Comparison of ENCODE assay signal across 13 cellular contexts in genomic region chr1:244154882-244155531, GRCh38.
DNase-seq lines count a peak whose midpoint lies in the region; ATAC-seq and TF ChIP-seq lines count a peak whose summit lies in the region.
"Had no signal": no experiment of that assay in that cellular context is flagged by ENCODE, and none has a peak within 500 bp of the region (broad histone marks: within the 10 kb centered on the region; RNA-seq: fewer than 3 reads in every experiment).

No MANE protein-coding gene starts in this region.

- peaks cover 28% of the 10 kb centered on the region for H3K4me1 Mint-ChIP-seq in nephron
- H3K4me1 Mint-ChIP-seq in stimulated activated naive B cell treated with anti-CD40 and anti-IgM and Interleukin-4, amounts not matched to agents 10 μg/mL and 1 μg/mL and 100 μg/mL, for 72 hours, result peaks cover 7 to 21% of the 10 kb centered on the region in 2 donors

- H3K4me3 ChIP-seq in MG63 (no peak overlapping the region), ectodermal cell (ENCODE audit: insufficient read depth, low read depth, low read length) (no peak overlapping the region)
- H3K4me3 ChIP-seq: Peyer's patch had no signal

- H3K27ac ChIP-seq in ectodermal cell (ENCODE audit: insufficient read depth, low read depth, low read length, poor library complexity, severe bottlenecking), result peak overlapping the region; percentile 0
- H3K27ac ChIP-seq: foreskin keratinocyte, Peyer's patch had no signal

- no peaks in the 10 kb centered on the region for H3K9me3 Mint-ChIP-seq in nephron
- H3K9me3 Mint-ChIP-seq in stimulated activated naive B cell treated with anti-CD40 and anti-IgM and Interleukin-4, amounts not matched to agents 10 μg/mL and 1 μg/mL and 100 μg/mL, for 72 hours, result no peaks in the 10 kb centered on the region

- H3K4me1 ChIP-seq in ectodermal cell (ENCODE audit: control insufficient read depth, insufficient read depth, low read length), result peaks cover 4% of the 10 kb centered on the region
- H3K4me1 ChIP-seq: foreskin keratinocyte, Peyer's patch had no signal

- no peaks in the 10 kb centered on the region for H3K36me3 ChIP-seq in MG63
- no peaks in the 10 kb centered on the region for H3K36me3 ChIP-seq in ectodermal cell (ENCODE audit: control insufficient read depth, insufficient read depth, low read length)
- H3K36me3 ChIP-seq: Peyer's patch had no signal

- 67 to 73% methylated on average over 21 of the region's 21 CpGs for WGBS in ectodermal cell, 2 experiments

- no peaks in the 10 kb centered on the region for H3K27me3 Mint-ChIP-seq in nephron (ENCODE audit: low read depth)
- H3K27me3 Mint-ChIP-seq in stimulated activated naive B cell treated with anti-CD40 and anti-IgM and Interleukin-4, amounts not matched to agents 10 μg/mL and 1 μg/mL and 100 μg/mL, for 72 hours, result no peaks in the 10 kb centered on the region

- peak overlapping the region in 1 of 3 experiments; percentile 5 for H3K4me3 Mint-ChIP-seq in nephron
- no peak overlapping the region for H3K4me3 Mint-ChIP-seq in stimulated activated naive B cell treated with anti-CD40 and anti-IgM and Interleukin-4, amounts not matched to agents 10 μg/mL and 1 μg/mL and 100 μg/mL, for 72 hours

- no peak for TF ChIP-seq POLR2A in erythroblast (IDR thresholded peaks at IDR 0.05; ENCODE audit: low read length)

- TF ChIP-seq CTCF in nephron (IDR thresholded peaks at IDR 0.05; ENCODE audit: unreplicated experiment in 3 of 3), result no peak

- no peaks in the 10 kb centered on the region for H3K9me3 ChIP-seq in MG63
- H3K9me3 ChIP-seq in ectodermal cell (ENCODE audit: control insufficient read depth, low read length), result no peaks in the 10 kb centered on the region
- H3K9me3 ChIP-seq: Peyer's patch had no signal

- no peaks in the 10 kb centered on the region for H3K36me3 Mint-ChIP-seq in nephron (ENCODE audit: low read depth)
- H3K36me3 Mint-ChIP-seq in stimulated activated naive B cell treated with anti-CD40 and anti-IgM and Interleukin-4, amounts not matched to agents 10 μg/mL and 1 μg/mL and 100 μg/mL, for 72 hours, result no peaks in the 10 kb centered on the region

- ATAC-seq in stimulated activated naive B cell treated with anti-CD40 and anti-IgM and Interleukin-4, amounts not matched to agents 10 μg/mL and 1 μg/mL and 100 μg/mL, for 72 hours (replicated peaks), result no peak
- ATAC-seq: foreskin keratinocyte had no signal

- H3K27me3 ChIP-seq in MG63 (no peaks in the 10 kb centered on the region), ectodermal cell (ENCODE audit: control insufficient read depth, insufficient read depth, low read length, poor library complexity, severe bottlenecking) (no peaks in the 10 kb centered on the region)
- H3K27me3 ChIP-seq: foreskin keratinocyte, Peyer's patch had no signal

- DNase-seq in A172 (ENCODE audit: low spot score) (peak; percentile 38), MG63 (peak; percentile 83), erythroblast (lab: John Stamatoyannopoulos, UW) (no peak), SW 1271 (lab: John Stamatoyannopoulos, UW) (no peak), NCI-H1436 (lab: John Stamatoyannopoulos, UW) (no peak)
- DNase-seq in stimulated activated naive B cell treated with anti-CD40 and anti-IgM and Interleukin-4, amounts not matched to agents 10 μg/mL and 1 μg/mL and 100 μg/mL, for 72 hours, result no peak
- DNase-seq: activated CD4-positive, CD25-positive, alpha-beta regulatory T cell; cerebellar nuclear complex; foreskin keratinocyte; NCI-H2029; Peyer's patch had no signal

- H3K27ac Mint-ChIP-seq in nephron, result peak overlapping the region; percentile 31 to 66 (median 34)
- H3K27ac Mint-ChIP-seq in stimulated activated naive B cell treated with anti-CD40 and anti-IgM and Interleukin-4, amounts not matched to agents 10 μg/mL and 1 μg/mL and 100 μg/mL, for 72 hours, result no peak overlapping the region

Comparison
In these comparisons a context has a peak if more than half of its experiments do, and no peak if none do; other contexts are left out.
1. DNase-seq: peak in A172 (single experiment) and MG63 (single experiment); none in erythroblast (0 of 2), SW 1271 (0 of 2), NCI-H1436 (single experiment) and stimulated activated naive B cell treated with anti-CD40 and anti-IgM and Interleukin-4, amounts not matched to agents 10 μg/mL and 1 μg/mL and 100 μg/mL, for 72 hours (single experiment).